ENCODE assay signal across 18 cellular contexts in genomic region chr5:127068771-127069330, GRCh38. TPM values are rescaled to one million over a fixed set of nuclear protein-coding genes. Genes with fewer than 3 reads are reported as not detected.
DNase-seq lines count a peak whose midpoint lies in the region; ATAC-seq, FAIRE-seq and TF ChIP-seq lines count a peak whose summit lies in the region.
"Had no signal": no experiment of that assay in that cellular context is flagged by ENCODE, and none has a peak within 500 bp of the region (broad histone marks: within the 10 kb centered on the region; RNA-seq: fewer than 3 reads in every experiment).

No MANE protein-coding gene starts in this region.

- no peak for ATAC-seq in HepG2
- ATAC-seq in HG03460 (IDR thresholded peaks at IDR 0.05; ENCODE audit: unreplicated experiment): no peak
- ATAC-seq: naive thymus-derived CD8-positive, alpha-beta T cell had no signal

- H3K27me3 Mint-ChIP-seq in neural progenitor cell (ENCODE audit: insufficient read depth, low read depth): peaks cover 4% of the 10 kb centered on the region
- H3K27me3 Mint-ChIP-seq: activated naive CD8-positive, alpha-beta T cell; CD4-positive, CD25-positive, alpha-beta regulatory T cell; naive thymus-derived CD8-positive, alpha-beta T cell had no signal

- no peaks in the 10 kb centered on the region for H3F3A ChIP-seq in neural progenitor cell (ENCODE audit: low read depth)

- no peaks in the 10 kb centered on the region for H3K9me3 ChIP-seq in HepG2 (ENCODE audit: low read length)
- no peaks in the 10 kb centered on the region for H3K9me3 ChIP-seq in neural progenitor cell (ENCODE audit: low read depth)
- H3K9me3 ChIP-seq: SJSA1, spleen had no signal

- BruUV-seq in HepG2 (replicated peaks; lab: Mats Ljungman, UMichigan): no TSS peak

- H3K27ac Mint-ChIP-seq in neural progenitor cell: no peak overlapping the region
- H3K27ac Mint-ChIP-seq: activated naive CD8-positive, alpha-beta T cell; CD4-positive, CD25-positive, alpha-beta regulatory T cell; dendritic cell treated with granulocyte-macrophage colony-stimulating factor and Interleukin-4, amounts not matched to agents 40 ng/mL and 50 ng/mL, for 4 days; H9; naive thymus-derived CD8-positive, alpha-beta T cell had no signal

- intact Hi-C loops in HepG2 (cut with micrococcal nuclease; ENCODE audit: unreplicated experiment): no loop called here

- H3K9ac ChIP-seq in HepG2 (ENCODE audit: insufficient read depth, low read depth, low read length) (no peak overlapping the region), neural progenitor cell (no peak overlapping the region)

- no peaks in the 10 kb centered on the region for H3K9me3 Mint-ChIP-seq in neural progenitor cell
- H3K9me3 Mint-ChIP-seq: CD4-positive, CD25-positive, alpha-beta regulatory T cell; dendritic cell treated with granulocyte-macrophage colony-stimulating factor and Interleukin-4, amounts not matched to agents 40 ng/mL and 50 ng/mL, for 4 days; H9 had no signal

- no peak overlapping the region for H2AFZ ChIP-seq in HepG2 (ENCODE audit: low read length)
- H2AFZ ChIP-seq in neural progenitor cell (replicated peaks): no peak overlapping the region

- H3K4me2 ChIP-seq in HepG2 (ENCODE audit: low read depth, low read length) (no peak overlapping the region), neural progenitor cell (no peak overlapping the region)

- TF ChIP-seq POLR2A in HepG2 (IDR thresholded peaks at IDR 0.05; ENCODE audit: insufficient read depth in 1 of 2, low read depth in 2 of 2, low read length in 2 of 2): no peak

- no peak for TF ChIP-seq EP300 in HepG2 (IDR thresholded peaks at IDR 0.05; ENCODE audit: low read depth in 2 of 2, low read length in 2 of 2)
- no peak for TF ChIP-seq EP300 in HepG2 (CRISPR knock-in tag; IDR thresholded peaks at IDR 0.05; ENCODE audit: borderline replicate concordance)

- H3K36me3 ChIP-seq in brain microvascular endothelial cell (replicated peaks): no peaks in the 10 kb centered on the region
- peaks cover 0 to 3% of the 10 kb centered on the region in 2 experiments; a peak in 2 of 5 replicates for H3K36me3 ChIP-seq in HepG2 (replicated peaks in 1 of 2; ENCODE audit: control insufficient read depth in 1 of 2, insufficient read depth in 2 of 2, low read length in 2 of 2)
- no peaks in the 10 kb centered on the region for H3K36me3 ChIP-seq in neural progenitor cell
- H3K36me3 ChIP-seq: SJSA1, WERI-Rb-1 had no signal

- H3K4me1 Mint-ChIP-seq in neural progenitor cell: no peaks in the 10 kb centered on the region

- no peak overlapping the region for H3K4me3 ChIP-seq in brain microvascular endothelial cell (ENCODE audit: low read depth, low read length)
- H3K4me3 ChIP-seq in HepG2 (replicated peaks in 1 of 3; ENCODE audit: insufficient read depth in 1 of 3, low read depth in 2 of 3, low read length in 3 of 3): no peak overlapping the region
- H3K4me3 ChIP-seq in neural progenitor cell: no peak overlapping the region
- H3K4me3 ChIP-seq: SJSA1, spleen had no signal

- POLR2A ChIA-PET in HepG2 (lab: Yijun Ruan, JAX): no interaction called here

- WGBS in HepG2 (ENCODE audit: low lambda C conversion rate): 92% methylated on average over 3 of the region's 3 CpGs

- TF ChIP-seq RAD21 in HepG2 (CRISPR knock-in tag; IDR thresholded peaks at IDR 0.05): no peak

- DNase-seq in EH (ENCODE audit: low read depth): peak; percentile 43
- DNase-seq in M059J (ENCODE audit: low read depth): peak; percentile 51
- DNase-seq in brain microvascular endothelial cell: peak; percentile 56
- DNase-seq in HepG2 (ENCODE audit: low spot score): no peak
- DNase-seq in neural progenitor cell (ENCODE audit: low spot score): no peak
- no peak for DNase-seq in activated effector memory CD4-positive, alpha-beta T cell treated with Interleukin-2 at 50 U/mL for 16 hours
- DNase-seq in hippocampal formation (lab: John Stamatoyannopoulos, UW): no peak
- DNase-seq: CD4-positive, CD25-positive, alpha-beta regulatory T cell; GF-D8; H9; naive thymus-derived CD8-positive, alpha-beta T cell; NCI-H82; spleen; WERI-Rb-1 had no signal

- no peaks in the 10 kb centered on the region for H3K36me3 Mint-ChIP-seq in neural progenitor cell

- CTCF ChIA-PET in HepG2 (lab: Yijun Ruan, JAX; ENCODE audit: low intra/inter-chr PET ratio, low total read pairs): no interaction called here

- no peak for FAIRE-seq in HepG2 (lab: Jason Lieb, UNC)

- H3K27me3 ChIP-seq in brain microvascular endothelial cell (replicated peaks) (no peaks in the 10 kb centered on the region), HepG2 (ENCODE audit: control insufficient read depth in 1 of 2, insufficient read depth in 2 of 2, low read length in 2 of 2) (0 out of 5 replicates have a peak, but pooled peaks cover 0 to under 1% of the 10 kb centered on the region in 2 experiments), neural progenitor cell (no peaks in the 10 kb centered on the region)
- H3K27me3 ChIP-seq: SJSA1, spleen had no signal

- H4K20me1 ChIP-seq in HepG2 (ENCODE audit: insufficient read depth, low read length) (no peaks in the 10 kb centered on the region), neural progenitor cell (ENCODE audit: low read depth) (no peaks in the 10 kb centered on the region)

- H3K27ac ChIP-seq in brain microvascular endothelial cell: no peak overlapping the region
- H3K27ac ChIP-seq in HepG2 (ENCODE audit: extremely low read length, insufficient read depth, low read length): no peak overlapping the region
- H3K27ac ChIP-seq in neural progenitor cell: no peak overlapping the region
- H3K27ac ChIP-seq: SJSA1, spleen, WERI-Rb-1 had no signal

- TF ChIP-seq CTCF in brain microvascular endothelial cell (IDR thresholded peaks at IDR 0.05; ENCODE audit: low read depth, low read length, missing control alignments): no peak
- TF ChIP-seq CTCF in HepG2 (CRISPR knock-in tag; IDR thresholded peaks at IDR 0.05): no peak
- TF ChIP-seq CTCF in neural progenitor cell (IDR thresholded peaks at IDR 0.05): no peak

- H3K79me2 ChIP-seq in HepG2 (ENCODE audit: insufficient read depth, low read length): no peaks in the 10 kb centered on the region
- H3K79me2 ChIP-seq in neural progenitor cell (ENCODE audit: low read depth): no peaks in the 10 kb centered on the region

- in situ Hi-C loops in brain microvascular endothelial cell (cut with HindIII; ENCODE audit: low pct_ligation_motif_present, low sequenced_read_pairs): no loop called here
- in situ Hi-C loops in HepG2 (cut with HindIII; ENCODE audit: extremely low pct_ligation_motif_present, low pct_unique_long_range_greater_than_20kb): no loop called here

- H3K4me1 ChIP-seq in HepG2 (ENCODE audit: insufficient read depth, low read length): peaks cover 14% of the 10 kb centered on the region
- H3K4me1 ChIP-seq in neural progenitor cell: no peaks in the 10 kb centered on the region
- H3K4me1 ChIP-seq: SJSA1 had no signal

- no peak overlapping the region for H3K4me3 Mint-ChIP-seq in neural progenitor cell
- H3K4me3 Mint-ChIP-seq: activated naive CD8-positive, alpha-beta T cell; CD4-positive, CD25-positive, alpha-beta regulatory T cell; dendritic cell treated with granulocyte-macrophage colony-stimulating factor and Interleukin-4, amounts not matched to agents 40 ng/mL and 50 ng/mL, for 4 days; H9; naive thymus-derived CD8-positive, alpha-beta T cell had no signal

RNA-seq across cellular contexts. Expression of gene C5orf63, which starts 4.5 kb away (rescaled TPM):
- total RNA-seq in M059J (2014; rRNA removed; shearing (Covaris generic)): 1.7 and 2.6 TPM in 2 replicates
- 8.8 and 9.1 TPM in 2 replicates for total RNA-seq in HepG2 (2016; rRNA removed; fragmentation: Illumina TruSeq; extraction: Trizol)
- total RNA-seq in HepG2 (2016; cell fraction: cytosol; rRNA removed; fragmentation: Illumina TruSeq; extraction: Trizol; ENCODE audit: low read depth): 1.5 and 2.9 TPM in 2 replicates
- total RNA-seq in HepG2 (2016; cell fraction: insoluble cytoplasmic fraction; rRNA removed; fragmentation: Illumina TruSeq; extraction: Trizol): 10.5 and 11.2 TPM in 2 replicates
- total RNA-seq in HepG2 (2016; cell fraction: membrane; rRNA removed; fragmentation: Illumina TruSeq; extraction: Trizol): 3.2 and 3.3 TPM in 2 replicates
- total RNA-seq in HepG2 (2016; cell fraction: nucleus; rRNA removed; fragmentation: Illumina TruSeq; extraction: Trizol): 13.7 and 20.9 TPM in 2 replicates
- 7.5 and 7.9 TPM in 2 replicates for polyA plus RNA-seq in HepG2 (2011; rRNA removed)
- polyA plus RNA-seq in HepG2 (2011; cell fraction: cytosol; rRNA removed): 2.6 and 4.3 TPM in 2 replicates
- polyA plus RNA-seq in HepG2 (2011; cell fraction: nucleus; rRNA removed): 11.9 and 18.3 TPM in 2 replicates
- polyA plus RNA-seq in HepG2 (2012): 7.6 and 7.9 TPM in 2 replicates
- polyA plus RNA-seq in HepG2 (2016; cell fraction: cytosol; fragmentation: Illumina TruSeq; extraction: Trizol; ENCODE audit: low read depth): 3.0 and 3.2 TPM in 2 replicates
- 7.0 and 12.1 TPM in 2 replicates for polyA plus RNA-seq in HepG2 (2016; cell fraction: insoluble cytoplasmic fraction; fragmentation: Illumina TruSeq; extraction: Trizol; ENCODE audit: low read depth)
- 2.3 and 2.4 TPM in 2 replicates for polyA plus RNA-seq in HepG2 (2016; cell fraction: membrane; fragmentation: Illumina TruSeq; extraction: Trizol; ENCODE audit: low read depth)
- polyA plus RNA-seq in HepG2 (2016; cell fraction: nucleus; fragmentation: Illumina TruSeq; extraction: Trizol; ENCODE audit: insufficient read depth, low read depth): 14.0 TPM in 2 replicates
- polyA minus RNA-seq in HepG2 (2011; rRNA and poly(A)+ RNA removed; ENCODE audit: low replicate concordance): 8.7 TPM in 1 of 2 replicates, not detected in the other
- 1.4 and 2.1 TPM in 2 replicates for polyA minus RNA-seq in HepG2 (2011; cell fraction: cytosol; rRNA and poly(A)+ RNA removed)
- polyA minus RNA-seq in HepG2 (2011; cell fraction: nucleus; rRNA and poly(A)+ RNA removed): 25.5 and 36.3 TPM in 2 replicates
- 0.09 and 1.5 TPM in 2 replicates for total RNA-seq in neural progenitor cell (ENCODE audit: low replicate concordance)

RNA-seq across cellular contexts. Expression of gene MARCHF3, which starts 38.5 kb away (rescaled TPM):
- total RNA-seq in M059J (2014; rRNA removed; shearing (Covaris generic)): 4.9 and 8.7 TPM in 2 replicates
- total RNA-seq in HepG2 (2016; rRNA removed; fragmentation: Illumina TruSeq; extraction: Trizol): 9.0 and 11.9 TPM in 2 replicates
- 16.8 and 18.3 TPM in 2 replicates for total RNA-seq in HepG2 (2016; cell fraction: cytosol; rRNA removed; fragmentation: Illumina TruSeq; extraction: Trizol; ENCODE audit: low read depth)
- 10.2 and 12.7 TPM in 2 replicates for total RNA-seq in HepG2 (2016; cell fraction: insoluble cytoplasmic fraction; rRNA removed; fragmentation: Illumina TruSeq; extraction: Trizol)
- 20.1 and 23.6 TPM in 2 replicates for total RNA-seq in HepG2 (2016; cell fraction: membrane; rRNA removed; fragmentation: Illumina TruSeq; extraction: Trizol)
- 8.5 and 10.1 TPM in 2 replicates for total RNA-seq in HepG2 (2016; cell fraction: nucleus; rRNA removed; fragmentation: Illumina TruSeq; extraction: Trizol)
- polyA plus RNA-seq in HepG2 (2011; rRNA removed): 4.3 and 4.8 TPM in 2 replicates
- 3.3 and 4.3 TPM in 2 replicates for polyA plus RNA-seq in HepG2 (2011; cell fraction: cytosol; rRNA removed)
- polyA plus RNA-seq in HepG2 (2011; cell fraction: nucleus; rRNA removed): 2.8 and 3.5 TPM in 2 replicates
- polyA plus RNA-seq in HepG2 (2012): 1.4 and 3.0 TPM in 2 replicates
- 10.2 and 16.4 TPM in 2 replicates for polyA plus RNA-seq in HepG2 (2016; cell fraction: cytosol; fragmentation: Illumina TruSeq; extraction: Trizol; ENCODE audit: low read depth)
- 8.3 and 11.1 TPM in 2 replicates for polyA plus RNA-seq in HepG2 (2016; cell fraction: insoluble cytoplasmic fraction; fragmentation: Illumina TruSeq; extraction: Trizol; ENCODE audit: low read depth)
- polyA plus RNA-seq in HepG2 (2016; cell fraction: membrane; fragmentation: Illumina TruSeq; extraction: Trizol; ENCODE audit: low read depth): 17.2 and 19.6 TPM in 2 replicates
- polyA plus RNA-seq in HepG2 (2016; cell fraction: nucleus; fragmentation: Illumina TruSeq; extraction: Trizol; ENCODE audit: insufficient read depth, low read depth): 6.8 and 8.9 TPM in 2 replicates
- polyA minus RNA-seq in HepG2 (2011; rRNA and poly(A)+ RNA removed; ENCODE audit: low replicate concordance): 1.9 and 10.3 TPM in 2 replicates
- polyA minus RNA-seq in HepG2 (2011; cell fraction: cytosol; rRNA and poly(A)+ RNA removed): 1.4 and 3.9 TPM in 2 replicates
- polyA minus RNA-seq in HepG2 (2011; cell fraction: nucleus; rRNA and poly(A)+ RNA removed): 4.5 and 7.2 TPM in 2 replicates
- 0.53 and 6.1 TPM in 2 replicates for total RNA-seq in neural progenitor cell (ENCODE audit: low replicate concordance)

Comparison
In these comparisons a context has a peak if more than half of its experiments do, and no peak if none do; other contexts are left out.
1. DNase-seq: peak in EH (single experiment), M059J (single experiment) and brain microvascular endothelial cell (single experiment); none in HepG2 (single experiment), neural progenitor cell (single experiment), activated effector memory CD4-positive, alpha-beta T cell treated with Interleukin-2 at 50 U/mL for 16 hours (single experiment) and hippocampal formation (0 of 2).